8 cellular contexts compared by ENCODE assay signal in the genomic region with DNA sequence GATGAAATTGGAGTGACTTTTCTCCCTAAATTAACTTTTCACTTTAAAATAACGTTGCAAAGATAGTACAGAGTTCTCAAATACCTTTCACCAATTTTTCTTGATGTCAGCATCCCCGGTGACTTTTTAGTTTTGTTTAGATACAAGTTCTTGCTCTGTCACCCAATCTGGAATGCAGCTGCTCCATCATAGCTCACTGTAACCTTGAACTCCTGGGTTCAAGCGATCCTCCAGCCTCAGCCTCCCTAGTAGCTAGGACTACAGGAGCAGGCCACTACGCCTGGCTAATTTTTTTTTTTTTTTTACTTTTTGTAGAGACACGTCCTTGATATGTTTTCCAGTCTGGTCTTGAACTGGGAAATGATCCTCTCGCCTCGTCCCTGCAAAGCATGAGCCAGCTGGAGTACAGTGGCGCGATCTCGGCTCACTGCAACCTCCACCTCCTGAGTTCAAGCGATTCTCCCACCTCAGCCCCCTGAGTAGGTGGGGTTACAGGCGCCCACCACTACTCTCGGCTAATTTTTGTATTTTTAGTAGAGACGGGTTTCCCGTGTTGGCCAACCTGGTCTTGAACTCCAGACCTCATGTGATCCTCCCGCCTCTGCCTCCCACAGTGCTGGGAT. TPM values are rescaled to one million over a fixed set of nuclear protein-coding genes. Genes with fewer than 3 reads are reported as not detected.
DNase-seq lines count a peak whose midpoint lies in the region; ATAC-seq, FAIRE-seq and TF ChIP-seq lines count a peak whose summit lies in the region.

No MANE protein-coding gene starts in this region.

- POLR2A ChIA-PET in CD8-positive, alpha-beta T cell (lab: Charles Lee): interaction anchor here (1.0 to 2.4 kb wide), 9 partner anchors 8 to 95 kb away, joined by 4 to 11 read pairs (median 5); a partner anchor contains a TSS

- no peaks in the 10 kb centered on the region for H3K27me3 ChIP-seq in CD8-positive, alpha-beta T cell (ENCODE audit: insufficient read depth, low read length)
- H3K27me3 ChIP-seq in MG63: no peaks in the 10 kb centered on the region
- H3K27me3 ChIP-seq in muscle layer of duodenum (ENCODE audit: low read depth, low read length): no peaks in the 10 kb centered on the region

- peak overlapping the region; percentile 100 for H3K27ac Mint-ChIP-seq in CD8-positive, alpha-beta T cell
- peak overlapping the region; percentile 99 for H3K27ac Mint-ChIP-seq in central memory CD8-positive, alpha-beta T cell (ENCODE audit: low read depth)

- H3K27ac ChIP-seq in CD8-positive, alpha-beta T cell (ENCODE audit: low read depth, low read length): peak overlapping the region; percentile 89
- peak overlapping the region; percentile 99 for H3K27ac ChIP-seq in muscle layer of duodenum (ENCODE audit: low read length)

- H3K4me1 ChIP-seq in CD8-positive, alpha-beta T cell (ENCODE audit: insufficient read depth, low read length): peaks cover 23% of the 10 kb centered on the region
- peaks cover 10 to 21% of the 10 kb centered on the region in 2 donors for H3K4me1 ChIP-seq in muscle layer of duodenum (ENCODE audit: control insufficient read depth in 1 of 2, insufficient read depth in 2 of 2, low read length in 2 of 2)

- FAIRE-seq in GM19239 (lab: Jason Lieb, UNC): no peak

- TF ChIP-seq CTCF in CD8-positive, alpha-beta T cell (IDR thresholded peaks at IDR 0.05): no peak

- peaks cover 6% of the 10 kb centered on the region for H3K36me3 ChIP-seq in CD8-positive, alpha-beta T cell (ENCODE audit: insufficient read depth, low read length)
- H3K36me3 ChIP-seq in MG63 (peaks cover 30% of the 10 kb centered on the region), muscle layer of duodenum (ENCODE audit: control insufficient read depth in 1 of 2, insufficient read depth in 2 of 2, low read length in 2 of 2) (peaks cover 0 to 21% of the 10 kb centered on the region in 2 donors)

- H3K27me3 Mint-ChIP-seq in CD8-positive, alpha-beta T cell (ENCODE audit: low read depth): no peaks in the 10 kb centered on the region
- no peaks in the 10 kb centered on the region for H3K27me3 Mint-ChIP-seq in central memory CD8-positive, alpha-beta T cell

- peaks cover 2% of the 10 kb centered on the region for H3K9me3 Mint-ChIP-seq in CD8-positive, alpha-beta T cell
- no peaks in the 10 kb centered on the region for H3K9me3 Mint-ChIP-seq in central memory CD8-positive, alpha-beta T cell

- CTCF ChIA-PET in CD8-positive, alpha-beta T cell (lab: Charles Lee): interaction anchor here (1.6 to 2.2 kb wide), 2 partner anchors 26 to 59 kb away, joined by 5 to 8 read pairs; no protein-coding TSS in a partner anchor

- intact Hi-C loops in CD8-positive, alpha-beta T cell (cut with DNase I, micrococcal nuclease): loop anchor here in 1 of 2 experiments (1.0 kb wide), 1 partner anchor 84 kb away; no protein-coding TSS in a partner anchor

- peaks cover 56% of the 10 kb centered on the region for H3K36me3 Mint-ChIP-seq in CD8-positive, alpha-beta T cell
- peaks cover 23% of the 10 kb centered on the region for H3K36me3 Mint-ChIP-seq in central memory CD8-positive, alpha-beta T cell (ENCODE audit: insufficient read depth)

- no peak for DNase-seq in CD8-positive, alpha-beta T cell
- DNase-seq in MG63 (no peak), GM19239 (ENCODE audit: insufficient read length, low spot score) (no peak), cerebellar nuclear complex (lab: John Stamatoyannopoulos, UW) (no peak)
- DNase-seq in central memory CD8-positive, alpha-beta T cell (ENCODE audit: low spot score in 2 of 2): no peak
- DNase-seq in stimulated activated CD4-positive, alpha-beta T cell treated with anti-CD3 and anti-CD28 coated beads, Interleukin-2, amount 100 ng/mL, for 48 hours: no peak
- no peak for DNase-seq in NK-92 treated with Interleukin-12 subunit alpha and Interleukin-12 subunit beta, amount 100 ng/mL, for 24 hours (lab: John Stamatoyannopoulos, UW)

- peaks cover 67% of the 10 kb centered on the region for H3K4me1 Mint-ChIP-seq in CD8-positive, alpha-beta T cell (ENCODE audit: low read depth)
- H3K4me1 Mint-ChIP-seq in central memory CD8-positive, alpha-beta T cell: peaks cover 48% of the 10 kb centered on the region

- H3K4me3 ChIP-seq in CD8-positive, alpha-beta T cell (ENCODE audit: low read depth, low read length): peak overlapping the region; percentile 82
- H3K4me3 ChIP-seq in MG63 (peak overlapping the region; percentile 89), muscle layer of duodenum (ENCODE audit: low read depth in 1 of 2, low read length in 2 of 2) (peak overlapping the region; percentile 83 to 100)

- ATAC-seq in CD8-positive, alpha-beta T cell: no peak
- ATAC-seq in central memory CD8-positive, alpha-beta T cell (replicated peaks; ENCODE audit: extremely low read depth, poor library complexity, severe bottlenecking): no peak

- H3K9me3 ChIP-seq in CD8-positive, alpha-beta T cell (ENCODE audit: low read length): no peaks in the 10 kb centered on the region
- no peaks in the 10 kb centered on the region; the same call in 1 of the 2 replicates for H3K9me3 ChIP-seq in MG63
- H3K9me3 ChIP-seq in muscle layer of duodenum (ENCODE audit: control insufficient read depth in 1 of 2, low read length in 2 of 2): no peaks in the 10 kb centered on the region

- H3K4me3 Mint-ChIP-seq in CD8-positive, alpha-beta T cell: peak overlapping the region; percentile 99
- H3K4me3 Mint-ChIP-seq in central memory CD8-positive, alpha-beta T cell: peak overlapping the region; percentile 96

RNA-seq across cellular contexts. Expression of a gene that starts 0.7 kb away (rescaled TPM):
- 10 to 100 TPM; 12.3 to 15.9 TPM for total RNA-seq in CD8-positive, alpha-beta T cell
- 5.7 and 12.7 TPM in 2 replicates for total RNA-seq in MG63 (2014; rRNA removed; shearing (Covaris generic); ENCODE audit: low replicate concordance)

RNA-seq across cellular contexts. Expression of a gene that starts 0.9 kb away (rescaled TPM):
- total RNA-seq in CD8-positive, alpha-beta T cell: 1 to 10 TPM in 1 of 2 experiments, under 1 TPM in 1; 0.65 to 1.4 TPM
- total RNA-seq in MG63 (2014; rRNA removed; shearing (Covaris generic); ENCODE audit: low replicate concordance): 2.5 and 3.8 TPM in 2 replicates

RNA-seq across cellular contexts. Expression of a gene that starts 35.2 kb away (rescaled TPM):
- total RNA-seq in CD8-positive, alpha-beta T cell: not detected
- not detected in 2 replicates for total RNA-seq in MG63 (2014; rRNA removed; shearing (Covaris generic); ENCODE audit: low replicate concordance)
